25 cellular contexts compared by ENCODE assay signal in genomic region chr21:46544824-46545223, GRCh38.
A peak's percentile ranks its signal among the peaks of the same experiment; 100 is the strongest.
DNase-seq lines count a peak whose midpoint lies in the region; ATAC-seq, FAIRE-seq and TF ChIP-seq lines count a peak whose summit lies in the region.
"Had no signal": no experiment of that assay in that cellular context is flagged by ENCODE, and none has a peak within 500 bp of the region (broad histone marks: within the 10 kb centered on the region; RNA-seq: fewer than 3 reads in every experiment).

No MANE protein-coding gene starts in this region.

- POLR2A ChIA-PET in MCF 10A (lab: Yijun Ruan, JAX) = no interaction called here
- POLR2A ChIA-PET in WTC11 (lab: Charles Lee) = no interaction called here

- H3K36me3 ChIP-seq in mammary epithelial cell (ENCODE audit: insufficient read depth, low read length) (peaks cover 24% of the 10 kb centered on the region), pancreas (peaks cover 0 to 33% (median 7%) of the 10 kb centered on the region in 3 donors), lower lobe of right lung (peaks cover 81% of the 10 kb centered on the region)

- H3K36me3 Mint-ChIP-seq in MCF 10A (ENCODE audit: insufficient read depth, unreplicated experiment) (peaks cover 55% of the 10 kb centered on the region), WTC11 (peaks cover 43% of the 10 kb centered on the region), endothelial cell (ENCODE audit: low read depth, unreplicated experiment) (peaks cover 69% of the 10 kb centered on the region)

- H3K79me2 ChIP-seq in mammary epithelial cell (ENCODE audit: insufficient read depth, low read length) = peaks cover 10% of the 10 kb centered on the region

- no peak for ATAC-seq in WTC11
- ATAC-seq in pancreas = no peak
- no peak for ATAC-seq in lower lobe of right lung
- ATAC-seq: left lung, Right ventricle myocardium inferior, SK-N-SH treated with all-trans-retinoic acid at 6 μM for 48 hours had no signal

- in situ Hi-C loops in mammary epithelial cell (cut with MboI; ENCODE audit: low sequenced_read_pairs in 2 of 2) = no loop called here

- H3K4me1 Mint-ChIP-seq in MCF 10A (ENCODE audit: insufficient read depth, unreplicated experiment) (no peaks in the 10 kb centered on the region), WTC11 (peaks cover 6% of the 10 kb centered on the region; the same call in 1 of the 2 replicates), endothelial cell (ENCODE audit: unreplicated experiment) (peaks cover 4% of the 10 kb centered on the region)
- H3K4me1 Mint-ChIP-seq: brain had no signal

- H3K4me1 ChIP-seq in mammary epithelial cell (ENCODE audit: insufficient read depth, low read length) (peaks cover 26% of the 10 kb centered on the region), pancreas (no peaks in the 10 kb centered on the region), lower lobe of right lung (no peaks in the 10 kb centered on the region)
- H3K4me1 ChIP-seq: BLaER1, sigmoid colon, transverse colon had no signal

- H3K9me3 ChIP-seq in mammary epithelial cell (replicated peaks; ENCODE audit: insufficient read depth, low read length) (no peaks in the 10 kb centered on the region), pancreas (no peaks in the 10 kb centered on the region), lower lobe of right lung (no peaks in the 10 kb centered on the region)
- H3K9me3 ChIP-seq: BLaER1, left lung, sigmoid colon, transverse colon had no signal

- no peaks in the 10 kb centered on the region for H3K27me3 Mint-ChIP-seq in MCF 10A (ENCODE audit: insufficient read depth, unreplicated experiment)
- H3K27me3 Mint-ChIP-seq in WTC11 (ENCODE audit: low read depth) = no peaks in the 10 kb centered on the region
- peaks cover 8% of the 10 kb centered on the region for H3K27me3 Mint-ChIP-seq in endothelial cell (ENCODE audit: unreplicated experiment)
- H3K27me3 Mint-ChIP-seq: brain; dendritic cell treated with granulocyte-macrophage colony-stimulating factor and Interleukin-4, amounts not matched to agents 40 ng/mL and 50 ng/mL, for 4 days; IgD-negative memory B cell had no signal

- dilution Hi-C loops in mammary epithelial cell (cut with HindIII; ENCODE audit: low sequenced_read_pairs) = no loop called here

- H3K4me3 ChIP-seq in mammary epithelial cell (replicated peaks in 1 of 3; ENCODE audit: insufficient read depth in 1 of 3, low read depth in 2 of 3, low read length in 3 of 3) (no peak overlapping the region), pancreas (no peak overlapping the region), lower lobe of right lung (no peak overlapping the region)
- H3K4me3 ChIP-seq: BLaER1, left lung, sigmoid colon, transverse colon had no signal

- H3K27ac ChIP-seq in mammary epithelial cell (ENCODE audit: insufficient read depth, low read depth, low read length) (peak overlapping the region; percentile 68), pancreas (no peak overlapping the region), lower lobe of right lung (no peak overlapping the region)
- H3K27ac ChIP-seq: BLaER1, left lung, sigmoid colon, transverse colon had no signal

- H3K9me3 Mint-ChIP-seq in MCF 10A (ENCODE audit: unreplicated experiment) = no peaks in the 10 kb centered on the region
- H3K9me3 Mint-ChIP-seq in WTC11 = no peaks in the 10 kb centered on the region
- no peaks in the 10 kb centered on the region for H3K9me3 Mint-ChIP-seq in endothelial cell (ENCODE audit: unreplicated experiment)

- TF ChIP-seq CTCF in mammary epithelial cell (conservative IDR thresholded peaks at IDR 0.05 in 1 of 2, IDR thresholded peaks at IDR 0.05 in 1 of 2; ENCODE audit: extremely low read depth in 1 of 2, insufficient read depth in 1 of 2, low read depth in 1 of 2, low read length in 2 of 2) = peak in 1 of 2 donors; percentile 18
- no peak for TF ChIP-seq CTCF in MCF 10A (IDR thresholded peaks at IDR 0.05; ENCODE audit: unreplicated experiment)
- TF ChIP-seq CTCF in WTC11 (IDR thresholded peaks at IDR 0.05) = no peak
- TF ChIP-seq CTCF in endothelial cell (IDR thresholded peaks at IDR 0.05; ENCODE audit: unreplicated experiment) = no peak
- TF ChIP-seq CTCF in pancreas (IDR thresholded peaks at IDR 0.05) = no peak
- no peak for TF ChIP-seq CTCF in lower lobe of right lung (IDR thresholded peaks at IDR 0.05)

- CTCF ChIA-PET in mammary epithelial cell (lab: Charles Lee; ENCODE audit: low non-redundant PET) = no interaction called here
- CTCF ChIA-PET in MCF 10A (lab: Yijun Ruan, JAX) = no interaction called here
- CTCF ChIA-PET in WTC11 (lab: Charles Lee) = no interaction called here

- WGBS in mammary epithelial cell (ENCODE audit: low coverage, missing lambda C conversion rate) = 45% methylated on average over 5 of the region's 5 CpGs
- 85 to 92% methylated on average over 5 of the region's 5 CpGs for WGBS in pancreas, 2 donors

- H2AFZ ChIP-seq in mammary epithelial cell (ENCODE audit: low read depth, low read length) = peak overlapping the region; percentile 48

- H4K20me1 ChIP-seq in mammary epithelial cell (ENCODE audit: insufficient read depth, low read length) = no peaks in the 10 kb centered on the region
- H4K20me1 ChIP-seq: BLaER1 had no signal

- H3K4me2 ChIP-seq in mammary epithelial cell (ENCODE audit: insufficient read depth, low read depth, low read length) = peak overlapping the region; percentile 68
- H3K4me2 ChIP-seq: BLaER1 had no signal

- FAIRE-seq in pancreas (lab: Jason Lieb, UNC) = no peak

- no peak for DNase-seq in mammary epithelial cell
- DNase-seq in MCF 10A (ENCODE audit: unreplicated experiment) = no peak
- DNase-seq in WTC11 (ENCODE audit: low spot score) = no peak
- no peak for DNase-seq in endothelial cell (ENCODE audit: low spot score)
- no peak for DNase-seq in pancreas
- no peak for DNase-seq in NCI-H524 (lab: John Stamatoyannopoulos, UW)
- no peak for DNase-seq in lower lobe of right lung
- DNase-seq: activated CD4-positive, alpha-beta T cell treated with anti-CD3 and anti-CD28 coated beads for 48 hours; DMS79 treated with DMSO at 0.1 percent for 48 hours; GF-D8; glutamatergic neuron; left lung; NCI-H146; NCI-H69; stimulated activated CD4-positive, alpha-beta T cell treated with anti-CD3 and anti-CD28 coated beads, Interleukin-12 subunit alpha, Interleukin-12 subunit beta, amount 100 ng/mL, for 4 hours; stimulated activated CD4-positive, alpha-beta T cell treated with anti-CD3 and anti-CD28 coated beads, Interleukin-2, amount 100 ng/mL, for 48 hours; T-helper 9 cell; transverse colon had no signal

- intact Hi-C loops in mammary epithelial cell (cut with micrococcal nuclease) (loop anchor here (1.0 kb wide), 1 partner anchor 90 kb away; the partner anchor contains the start of gene PRMT2), MCF 10A (cut with micrococcal nuclease) (no loop called here), pancreas (cut with DNase I) (no loop called here), lower lobe of right lung (cut with DNase I) (no loop called here)

- no peak overlapping the region for H3K27ac Mint-ChIP-seq in MCF 10A (ENCODE audit: low read depth, unreplicated experiment)
- H3K27ac Mint-ChIP-seq in WTC11 = peak overlapping the region; percentile 61; the same call in 1 of the 2 replicates
- H3K27ac Mint-ChIP-seq in endothelial cell (ENCODE audit: unreplicated experiment) = no peak overlapping the region
- H3K27ac Mint-ChIP-seq: dendritic cell treated with granulocyte-macrophage colony-stimulating factor and Interleukin-4, amounts not matched to agents 40 ng/mL and 50 ng/mL, for 4 days; IgD-negative memory B cell had no signal

- peak overlapping the region; percentile 23 for H3K9ac ChIP-seq in mammary epithelial cell (ENCODE audit: insufficient read depth, low read length)
- H3K9ac ChIP-seq: BLaER1 had no signal

- H3K4me3 Mint-ChIP-seq in MCF 10A (ENCODE audit: unreplicated experiment) = no peak overlapping the region
- no peak overlapping the region for H3K4me3 Mint-ChIP-seq in WTC11
- H3K4me3 Mint-ChIP-seq in endothelial cell (ENCODE audit: unreplicated experiment) = peak overlapping the region; percentile 14
- H3K4me3 Mint-ChIP-seq: brain; dendritic cell treated with granulocyte-macrophage colony-stimulating factor and Interleukin-4, amounts not matched to agents 40 ng/mL and 50 ng/mL, for 4 days; IgD-negative memory B cell had no signal

- BruUV-seq in mammary epithelial cell (replicated peaks; lab: Mats Ljungman, UMichigan) (no TSS peak), MCF 10A (replicated peaks; lab: Mats Ljungman, UMichigan) (no TSS peak)

- H3K27me3 ChIP-seq in mammary epithelial cell (ENCODE audit: insufficient read depth, low read length) = no peaks in the 10 kb centered on the region
- no peaks in the 10 kb centered on the region for H3K27me3 ChIP-seq in pancreas
- no peaks in the 10 kb centered on the region for H3K27me3 ChIP-seq in lower lobe of right lung (ENCODE audit: low read depth)
- H3K27me3 ChIP-seq: BLaER1, left lung, sigmoid colon, transverse colon had no signal

TF ChIP-seq in WTC11, 78 proteins besides CTCF, POLR2A, EP300 and RAD21 (continues in another document):
- no peak for TF ChIP-seq TEAD1 (CRISPR knock-in tag; IDR thresholded peaks at IDR 0.05)
- TF ChIP-seq ZNF396 (CRISPR knock-in tag; IDR thresholded peaks at IDR 0.05; ENCODE audit: borderline replicate concordance) = no peak
- TF ChIP-seq ETV6 (CRISPR knock-in tag; IDR thresholded peaks at IDR 0.05) = no peak
- no peak for TF ChIP-seq PRRX2 (CRISPR knock-in tag; IDR thresholded peaks at IDR 0.05)
- no peak for TF ChIP-seq ZNF281 (CRISPR knock-in tag; IDR thresholded peaks at IDR 0.05)
- TF ChIP-seq IRF2 (CRISPR knock-in tag; IDR thresholded peaks at IDR 0.05; ENCODE audit: borderline replicate concordance, low read depth) = no peak
- TF ChIP-seq CREM (CRISPR knock-in tag; IDR thresholded peaks at IDR 0.05) = no peak
- TF ChIP-seq ZNF121 (CRISPR knock-in tag; IDR thresholded peaks at IDR 0.05) = no peak
